13 cellular contexts compared by ENCODE assay signal in genomic region chr14:90263748-90264449, GRCh38. TPM values are rescaled to one million over a fixed set of nuclear protein-coding genes. Genes with fewer than 3 reads are reported as not detected.
DNase-seq lines count a peak whose midpoint lies in the region; ATAC-seq, FAIRE-seq and TF ChIP-seq lines count a peak whose summit lies in the region.
"Had no signal": no experiment of that assay in that cellular context is flagged by ENCODE, and none has a peak within 500 bp of the region (broad histone marks: within the 10 kb centered on the region; RNA-seq: fewer than 3 reads in every experiment).

No MANE protein-coding gene starts in this region.

- ATAC-seq in GM19455 (IDR thresholded peaks at IDR 0.05; ENCODE audit: unreplicated experiment) (peak; percentile 79), HG02970 (IDR thresholded peaks at IDR 0.05; ENCODE audit: low FRiP score, unreplicated experiment) (peak; percentile 89)

- no peak for TF ChIP-seq CTCF in OCI-LY7 (conservative IDR thresholded peaks at IDR 0.05; ENCODE audit: low read length)
- TF ChIP-seq CTCF in sigmoid colon (IDR thresholded peaks at IDR 0.05) = no peak

- no TSS peak for BruUV-seq in OCI-LY7 (replicated peaks; lab: Mats Ljungman, UMichigan)

- no peaks in the 10 kb centered on the region for H4K20me1 ChIP-seq in OCI-LY7 (ENCODE audit: insufficient read depth, low read length)

- H3K4me1 ChIP-seq in OCI-LY7 (ENCODE audit: insufficient read depth, low read length, poor library complexity, severe bottlenecking) (peaks cover 9% of the 10 kb centered on the region), sigmoid colon (peaks cover 0 to 2% (median 0%) of the 10 kb centered on the region in 4 donors)

- no peak for TF ChIP-seq POLR2A in sigmoid colon (IDR thresholded peaks at IDR 0.05)

- 79 to 83% methylated on average over 8 of the region's 8 CpGs for WGBS in sigmoid colon, 2 donors

- DNase-seq in GM18507 (ENCODE audit: extremely low spot score, insufficient read length, low read depth) (peak; percentile 28), OCI-LY7 (ENCODE audit: low spot score) (no peak), NCI-H2196 treated with DMSO at 0.1 percent for 48 hours (lab: John Stamatoyannopoulos, UW; ENCODE audit: unreplicated experiment) (no peak), sigmoid colon (no peak), SIG-M5 (lab: John Stamatoyannopoulos, UW) (no peak), NCI-H2081 treated with DMSO at 0.1 percent for 48 hours (lab: John Stamatoyannopoulos, UW) (no peak)
- DNase-seq: endodermal cell had no signal

- no peak for TF ChIP-seq EP300 in sigmoid colon (IDR thresholded peaks at IDR 0.05)

- peak; percentile 70 for FAIRE-seq in GM18507 (lab: Jason Lieb, UNC)
- FAIRE-seq: GM12892, RCC 7860 had no signal

- CTCF ChIA-PET in OCI-LY7 (lab: Charles Lee; ENCODE audit: unreplicated experiment) = no interaction called here

- no peaks in the 10 kb centered on the region for H3K27me3 ChIP-seq in sigmoid colon
- H3K27me3 ChIP-seq: hepatocyte had no signal

- H3K4me2 ChIP-seq in OCI-LY7 (ENCODE audit: low read length) = no peak overlapping the region
- H3K4me2 ChIP-seq: hepatocyte had no signal

- H3K27ac ChIP-seq in OCI-LY7 (ENCODE audit: low read depth, low read length, poor library complexity, severe bottlenecking) (peak overlapping the region; percentile 30), sigmoid colon (no peak overlapping the region)
- H3K27ac ChIP-seq: hepatocyte had no signal

- peaks cover 95% of the 10 kb centered on the region for H3K36me3 ChIP-seq in OCI-LY7 (ENCODE audit: insufficient read depth, low read length)
- peaks cover 27 to 94% (median 64%) of the 10 kb centered on the region in 4 donors for H3K36me3 ChIP-seq in sigmoid colon

- H3K4me3 ChIP-seq in OCI-LY7 (ENCODE audit: low read depth, low read length, poor library complexity, severe bottlenecking) (no peak overlapping the region), sigmoid colon (no peak overlapping the region)
- H3K4me3 ChIP-seq: hepatocyte, skin epidermis had no signal

- H3K9me3 ChIP-seq in OCI-LY7 (ENCODE audit: low read length) (no peaks in the 10 kb centered on the region), sigmoid colon (no peaks in the 10 kb centered on the region)

- POLR2A ChIA-PET in OCI-LY7 (lab: Charles Lee) = interaction anchor here (1.1 kb wide), 1 partner anchor 28 kb away, joined by 4 read pairs; no protein-coding TSS in a partner anchor

- intact Hi-C loops in OCI-LY7 (cut with micrococcal nuclease; ENCODE audit: unreplicated experiment) (no loop called here), sigmoid colon (cut with DNase I) (no loop called here)

- no peaks in the 10 kb centered on the region for H3K9me2 ChIP-seq in OCI-LY7 (ENCODE audit: insufficient read depth, low read length)

- no peak overlapping the region for H2AFZ ChIP-seq in OCI-LY7 (ENCODE audit: low read length)
- H2AFZ ChIP-seq: hepatocyte had no signal

- peaks cover 2% of the 10 kb centered on the region; the same call in 1 of the 2 replicates for H3K79me2 ChIP-seq in OCI-LY7 (ENCODE audit: insufficient read depth, low read depth, low read length)

RNA-seq across cellular contexts. Expression of gene PSMC1, which starts 7.5 kb away (rescaled TPM):
- 100 and 117 TPM in 2 replicates for total RNA-seq in OCI-LY7 (2014; rRNA removed; shearing (Covaris generic))
- total RNA-seq in OCI-LY7 (2022) = 76.9 and 92.7 TPM in 2 replicates
- 100 to 1,000 TPM in 3 of 4 donors, 10 to 100 TPM in 1; 67.3 to 160 (median 147) TPM for total RNA-seq in sigmoid colon
- 100 to 1,000 TPM; 102 to 176 (median 116) TPM for polyA plus RNA-seq in sigmoid colon
